8 cellular contexts compared by ENCODE assay signal in the genomic region with DNA sequence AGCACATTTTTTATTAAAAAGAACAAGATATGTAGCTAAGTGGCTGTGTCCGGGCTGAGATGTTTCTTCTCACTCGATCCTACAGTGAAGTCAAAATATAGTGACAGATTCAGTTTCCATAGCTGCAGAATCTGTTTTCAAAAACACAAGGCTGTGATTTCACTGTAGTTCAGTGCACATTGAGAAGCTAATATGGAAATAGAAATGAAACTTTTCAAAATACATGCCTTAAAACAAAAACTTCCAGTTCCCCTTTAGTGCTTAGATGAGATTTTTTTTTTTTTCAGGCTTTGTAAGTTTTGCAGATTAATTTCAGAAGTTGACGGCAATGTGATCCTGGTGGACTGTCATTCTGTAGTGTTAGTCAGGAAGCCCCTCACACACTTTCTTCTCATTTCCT. TPM values are rescaled to one million over a fixed set of nuclear protein-coding genes. Genes with fewer than 3 reads are reported as not detected.
DNase-seq lines count a peak whose midpoint lies in the region; ATAC-seq and TF ChIP-seq lines count a peak whose summit lies in the region.

No MANE protein-coding gene starts in this region.

- peaks cover 98% of the 10 kb centered on the region for H3K4me1 ChIP-seq in DOHH2 (ENCODE audit: control insufficient read depth, low read length)

- no peaks in the 10 kb centered on the region for H3K36me3 Mint-ChIP-seq in stimulated activated naive CD8-positive, alpha-beta T cell treated with anti-CD3 and anti-CD28 coated beads, Interleukin-15, Interleukin-2, amounts not matched to agents 100 ng/mL and 50 ng/mL, for 24 hours (ENCODE audit: low read depth)
- H3K36me3 Mint-ChIP-seq in activated CD4-positive, alpha-beta T cell treated with anti-CD3 and anti-CD28 coated beads, Interleukin-2, amount 10 ng/mL, durations not matched to agents 24 days and 14 days (ENCODE audit: low read depth), result no peaks in the 10 kb centered on the region

- H3F3A ChIP-seq in DOHH2 (ENCODE audit: control insufficient read depth, insufficient read depth), result peaks cover 24% of the 10 kb centered on the region

- H3K27me3 Mint-ChIP-seq in stimulated activated naive CD8-positive, alpha-beta T cell treated with anti-CD3 and anti-CD28 coated beads, Interleukin-15, Interleukin-2, amounts not matched to agents 100 ng/mL and 50 ng/mL, for 24 hours, result no peaks in the 10 kb centered on the region
- no peaks in the 10 kb centered on the region for H3K27me3 Mint-ChIP-seq in activated CD4-positive, alpha-beta T cell treated with anti-CD3 and anti-CD28 coated beads, Interleukin-2, amount 10 ng/mL, durations not matched to agents 24 days and 14 days

- TF ChIP-seq CTCF in DOHH2 (IDR thresholded peaks at IDR 0.05; ENCODE audit: low read depth, low read length, poor library complexity, severe bottlenecking) (no peak), fibroblast of the aortic adventitia (IDR thresholded peaks at IDR 0.05; ENCODE audit: insufficient read depth, low read length) (no peak)

- H3K79me2 ChIP-seq in DOHH2 (ENCODE audit: control insufficient read depth, low read length), result peaks cover 99% of the 10 kb centered on the region

- H3K4me3 Mint-ChIP-seq in stimulated activated naive CD8-positive, alpha-beta T cell treated with anti-CD3 and anti-CD28 coated beads, Interleukin-15, Interleukin-2, amounts not matched to agents 100 ng/mL and 50 ng/mL, for 24 hours, result peak overlapping the region; percentile 8
- no peak overlapping the region for H3K4me3 Mint-ChIP-seq in activated CD4-positive, alpha-beta T cell treated with anti-CD3 and anti-CD28 coated beads, Interleukin-2, amount 10 ng/mL, durations not matched to agents 24 days and 14 days

- peaks cover 62% of the 10 kb centered on the region for H3K4me1 Mint-ChIP-seq in stimulated activated naive CD8-positive, alpha-beta T cell treated with anti-CD3 and anti-CD28 coated beads, Interleukin-15, Interleukin-2, amounts not matched to agents 100 ng/mL and 50 ng/mL, for 24 hours (ENCODE audit: low read depth)
- peaks cover 2% of the 10 kb centered on the region for H3K4me1 Mint-ChIP-seq in activated CD4-positive, alpha-beta T cell treated with anti-CD3 and anti-CD28 coated beads, Interleukin-2, amount 10 ng/mL, durations not matched to agents 24 days and 14 days

- peak overlapping the region; percentile 88 for H3K27ac ChIP-seq in DOHH2 (ENCODE audit: low read depth, low read length)

- H3K4me3 ChIP-seq in DOHH2 (ENCODE audit: low read length) (peak overlapping the region; percentile 57), fibroblast of the aortic adventitia (ENCODE audit: low read depth, low read length) (no peak overlapping the region)

- H4K20me1 ChIP-seq in DOHH2 (ENCODE audit: control insufficient read depth, insufficient read depth, low read depth, low read length), result no peaks in the 10 kb centered on the region

- intact Hi-C loops in activated CD4-positive, alpha-beta T cell treated with anti-CD3 and anti-CD28 coated beads, Interleukin-2, amount 10 ng/mL, durations not matched to agents 24 days and 14 days (cut with micrococcal nuclease), result no loop called here

- no peaks in the 10 kb centered on the region for H3K9me3 Mint-ChIP-seq in stimulated activated naive CD8-positive, alpha-beta T cell treated with anti-CD3 and anti-CD28 coated beads, Interleukin-15, Interleukin-2, amounts not matched to agents 100 ng/mL and 50 ng/mL, for 24 hours
- no peaks in the 10 kb centered on the region for H3K9me3 Mint-ChIP-seq in activated CD4-positive, alpha-beta T cell treated with anti-CD3 and anti-CD28 coated beads, Interleukin-2, amount 10 ng/mL, durations not matched to agents 24 days and 14 days

- DNase-seq in LHCN-M2 (ENCODE audit: low read depth) (peak; percentile 81), fibroblast of the aortic adventitia (ENCODE audit: low read depth) (peak; percentile 67), HuH-7.5 (ENCODE audit: low spot score) (no peak), DMS114 treated with DMSO at 0.1 percent for 48 hours (lab: John Stamatoyannopoulos, UW; ENCODE audit: unreplicated experiment) (no peak)
- DNase-seq in activated CD4-positive, alpha-beta T cell treated with anti-CD3 and anti-CD28 coated beads, Interleukin-2, amount 10 ng/mL, durations not matched to agents 24 days and 14 days, result no peak

- H3K27me3 ChIP-seq in DOHH2 (ENCODE audit: control insufficient read depth, low read length), result no peaks in the 10 kb centered on the region

- no peaks in the 10 kb centered on the region for H3K9me2 ChIP-seq in DOHH2 (replicated peaks; ENCODE audit: control insufficient read depth, low read length)

- peak; percentile 85 for ATAC-seq in GM21528 (IDR thresholded peaks at IDR 0.05; ENCODE audit: low FRiP score, unreplicated experiment)

- H3K36me3 ChIP-seq in DOHH2 (ENCODE audit: control insufficient read depth, low read length), result peaks cover 8% of the 10 kb centered on the region

- H3K4me2 ChIP-seq in DOHH2 (ENCODE audit: low read length), result peak overlapping the region; percentile 82

- no peaks in the 10 kb centered on the region for H3K9me3 ChIP-seq in DOHH2 (ENCODE audit: control insufficient read depth, insufficient read depth, low read length)

- peak overlapping the region; percentile 65 for H3K27ac Mint-ChIP-seq in stimulated activated naive CD8-positive, alpha-beta T cell treated with anti-CD3 and anti-CD28 coated beads, Interleukin-15, Interleukin-2, amounts not matched to agents 100 ng/mL and 50 ng/mL, for 24 hours
- H3K27ac Mint-ChIP-seq in activated CD4-positive, alpha-beta T cell treated with anti-CD3 and anti-CD28 coated beads, Interleukin-2, amount 10 ng/mL, durations not matched to agents 24 days and 14 days, result no peak overlapping the region

RNA-seq across cellular contexts. Expression of gene TRAK1, which starts 23.8 kb away (rescaled TPM):
- total RNA-seq in LHCN-M2 (2014; rRNA removed) (20.7 and 21.4 TPM in 2 replicates), fibroblast of the aortic adventitia (ENCODE audit: low replicate concordance) (23.2 and 51.6 TPM in 2 replicates)
- polyA plus RNA-seq in LHCN-M2 (2012), result 21.7 TPM
- total RNA-seq in activated CD4-positive, alpha-beta T cell treated with anti-CD3 and anti-CD28 coated beads, Interleukin-2, amount 10 ng/mL, durations not matched to agents 24 days and 14 days, result 35.4 and 35.9 TPM in 2 replicates

Comparison
In these comparisons a context has a peak if more than half of its experiments do, and no peak if none do; other contexts are left out.
1. DNase-seq: peak in LHCN-M2 (single experiment) and fibroblast of the aortic adventitia (single experiment); none in HuH-7.5 (single experiment), activated CD4-positive, alpha-beta T cell treated with anti-CD3 and anti-CD28 coated beads, Interleukin-2, amount 10 ng/mL, durations not matched to agents 24 days and 14 days (single experiment) and DMS114 treated with DMSO at 0.1 percent for 48 hours (single experiment).